ENCODE assay signal across 9 cellular contexts in the genomic region with DNA sequence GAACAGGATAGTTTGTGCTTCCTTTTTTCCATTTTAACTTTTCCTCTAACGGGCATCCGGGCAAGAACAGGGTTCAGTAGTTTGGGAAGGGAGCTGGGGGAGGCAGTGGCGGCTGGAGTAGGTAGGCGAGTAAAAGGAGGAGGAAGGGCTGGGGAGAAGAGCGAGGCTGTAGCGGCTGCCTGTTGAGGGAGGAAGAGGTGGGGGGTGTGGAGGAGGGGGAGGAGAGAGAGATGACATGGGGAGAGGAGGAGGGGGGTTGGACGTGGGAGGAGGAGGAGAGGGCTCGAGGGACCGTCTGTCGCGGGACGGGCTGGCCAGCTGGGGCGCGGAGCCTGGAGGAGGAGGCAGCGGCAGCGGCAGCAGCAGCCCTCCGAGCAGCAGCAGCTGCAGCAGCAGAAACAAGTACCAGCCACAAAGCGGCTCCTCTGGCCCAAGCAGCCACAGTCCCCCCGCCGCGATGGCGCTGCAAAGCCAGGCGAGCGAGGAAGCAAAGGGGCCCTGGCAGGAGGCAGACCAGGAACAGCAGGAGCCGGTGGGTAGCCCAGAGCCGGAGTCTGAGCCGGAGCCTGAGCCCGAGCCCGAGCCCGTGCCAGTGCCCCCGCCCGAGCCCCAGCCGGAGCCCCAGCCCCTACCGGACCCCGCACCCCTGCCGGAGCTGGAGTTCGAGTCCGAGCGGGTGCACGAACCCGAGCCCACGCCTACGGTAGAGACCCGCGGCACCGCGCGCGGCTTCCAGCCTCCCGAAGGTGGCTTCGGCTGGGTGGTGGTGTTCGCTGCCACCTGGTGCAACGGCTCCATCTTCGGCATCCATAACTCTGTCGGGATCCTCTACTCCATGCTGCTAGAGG. TPM values are rescaled to one million over a fixed set of nuclear protein-coding genes. Genes with fewer than 3 reads are reported as not detected.
A peak's percentile ranks its signal among the peaks of the same experiment; 100 is the strongest.
DNase-seq lines count a peak whose midpoint lies in the region; ATAC-seq, FAIRE-seq and TF ChIP-seq lines count a peak whose summit lies in the region.
"Had no signal": no experiment of that assay in that cellular context is flagged by ENCODE, and none has a peak within 500 bp of the region (broad histone marks: within the 10 kb centered on the region; RNA-seq: fewer than 3 reads in every experiment).

A gene (plus strand): TSS at position 313 of the 848 bp plus-strand sequence. CDS start 145 bp downstream, at position 458.

- H3K4me2 ChIP-seq in A549 = peak within 1 kb of the TSS; percentile 96

- H3K36me3 Mint-ChIP-seq in naive B cell = peaks cover 0 to 7% of the 10 kb centered on the region in 2 donors

- DNase-seq in A549 (ENCODE audit: low read depth in 1 of 2, low spot score in 1 of 2) (peak; percentile 72 to 80), NCI-H748 (lab: John Stamatoyannopoulos, UW; ENCODE audit: unreplicated experiment) (peak; percentile 72), fibroblast of the aortic adventitia (ENCODE audit: low read depth) (peak; percentile 73), naive B cell (peak; percentile 12), thoracic aorta (ENCODE audit: low spot score) (peak; percentile 29)
- peak; percentile 7 for DNase-seq in activated gamma-delta T cell treated with anti-CD3 and anti-CD28 coated beads, Interleukin-2, amount 50 U/mL, for 16 hours (ENCODE audit: low read depth)

- TF ChIP-seq RAD21 in A549 (conservative IDR thresholded peaks at IDR 0.05 in 1 of 2, IDR thresholded peaks at IDR 0.05 in 1 of 2) = no peak

- peaks cover 14 to 52% (median 39%) of the 10 kb centered on the region in 3 donors for H3K27me3 Mint-ChIP-seq in naive B cell

- no peaks in the 10 kb centered on the region for H3K36me3 ChIP-seq in thoracic aorta

- TF ChIP-seq CTCF in A549 (IDR thresholded peaks at IDR 0.05) (no peak), fibroblast of the aortic adventitia (IDR thresholded peaks at IDR 0.05; ENCODE audit: insufficient read depth, low read length) (no peak), thoracic aorta (IDR thresholded peaks at IDR 0.05) (no peak)

- peaks cover 0 to 6% (median 0%) of the 10 kb centered on the region in 7 donors for H3K9me3 Mint-ChIP-seq in naive B cell

- ATAC-seq in A549 (peak; percentile 78 to 80), GM18909 (IDR thresholded peaks at IDR 0.05; ENCODE audit: poor library complexity, unreplicated experiment) (peak; percentile 59), naive B cell (ENCODE audit: low read depth in 2 of 2) (peak; percentile 52), thoracic aorta (ENCODE audit: insufficient number of reproducible peaks, low FRiP score, low read depth) (peak; percentile 80), HG03280 (IDR thresholded peaks at IDR 0.05; ENCODE audit: unreplicated experiment) (no peak)

- TF ChIP-seq EP300 in A549 (IDR thresholded peaks at IDR 0.05) = no peak

- FAIRE-seq in A549 (lab: Jason Lieb, UNC) = no peak
- FAIRE-seq: GM18507 had no signal

- peak; percentile 60 for TF ChIP-seq POLR2A in A549 (IDR thresholded peaks at IDR 0.05; ENCODE audit: low read length)

- H3K9me3 ChIP-seq in A549 (no peaks in the 10 kb centered on the region), thoracic aorta (no peaks in the 10 kb centered on the region)

- H3K27ac ChIP-seq in A549 (peak within 1 kb of the TSS; percentile 93 to 94), thoracic aorta (peak within 1 kb of the TSS; percentile 89 to 91)

- 3% methylated on average over 19 of the region's 55 CpGs for WGBS in A549 (ENCODE audit: missing lambda C conversion rate)

- H3K4me1 Mint-ChIP-seq in naive B cell = peaks cover 13 to 19% (median 16%) of the 10 kb centered on the region in 3 donors

- POLR2A ChIA-PET in A549 (lab: Yijun Ruan, JAX) = interaction anchor here (0.6 to 2.1 kb wide), 4 partner anchors 13 to 193 kb away, joined by 3 to 10 read pairs (median 5); a partner anchor contains a TSS

- CTCF ChIA-PET in A549 (lab: Yijun Ruan, JAX) = interaction anchor here (0.7 to 2.3 kb wide), 4 partner anchors 23 to 1698 kb away, joined by 3 to 9 read pairs (median 6); no protein-coding TSS in a partner anchor

- H3K4me1 ChIP-seq in A549 (peaks cover 13% of the 10 kb centered on the region; the same call in 2 of the 3 replicates), thoracic aorta (ENCODE audit: control insufficient read depth in 1 of 2, low read depth in 2 of 2) (no peaks in the 10 kb centered on the region)

- H3K27ac Mint-ChIP-seq in naive B cell = peak within 1 kb of the TSS in 2 of 6 donors; percentile 29 to 74

- H3K4me3 ChIP-seq in A549 (peak within 1 kb of the TSS; percentile 70), fibroblast of the aortic adventitia (ENCODE audit: low read depth, low read length) (peak within 1 kb of the TSS; percentile 72), thoracic aorta (peak within 1 kb of the TSS; percentile 80)

- no peaks in the 10 kb centered on the region for H3K27me3 ChIP-seq in thoracic aorta (replicated peaks; ENCODE audit: insufficient read depth)

- H3K4me3 Mint-ChIP-seq in naive B cell = peak within 1 kb of the TSS; percentile 81 to 93 (median 87)

TF ChIP-seq in A549, 52 proteins besides CTCF, POLR2A, EP300 and RAD21:
- no peak for TF ChIP-seq KDM1A (IDR thresholded peaks at IDR 0.05; ENCODE audit: low read depth)
- TF ChIP-seq CBX2 (IDR thresholded peaks at IDR 0.05; ENCODE audit: borderline replicate concordance, low read depth) = no peak
- no peak for TF ChIP-seq NPAS2 (CRISPR knock-in tag; IDR thresholded peaks at IDR 0.05; ENCODE audit: borderline replicate concordance)
- TF ChIP-seq, protein P1, sequence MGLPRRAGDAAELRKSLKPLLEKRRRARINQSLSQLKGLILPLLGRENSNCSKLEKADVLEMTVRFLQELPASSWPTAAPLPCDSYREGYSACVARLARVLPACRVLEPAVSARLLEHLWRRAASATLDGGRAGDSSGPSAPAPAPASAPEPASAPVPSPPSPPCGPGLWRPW (IDR thresholded peaks at IDR 0.05) = no peak
- TF ChIP-seq, protein P2, sequence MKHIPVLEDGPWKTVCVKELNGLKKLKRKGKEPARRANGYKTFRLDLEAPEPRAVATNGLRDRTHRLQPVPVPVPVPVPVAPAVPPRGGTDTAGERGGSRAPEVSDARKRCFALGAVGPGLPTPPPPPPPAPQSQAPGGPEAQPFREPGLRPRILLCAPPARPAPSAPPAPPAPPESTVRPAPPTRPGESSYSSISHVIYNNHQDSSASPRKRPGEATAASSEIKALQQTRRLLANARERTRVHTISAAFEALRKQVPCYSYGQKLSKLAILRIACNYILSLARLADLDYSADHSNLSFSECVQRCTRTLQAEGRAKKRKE (CRISPR knock-in tag; IDR thresholded peaks at IDR 0.05; ENCODE audit: low read depth) = no peak
- no peak for TF ChIP-seq CHD4 (IDR thresholded peaks at IDR 0.05; ENCODE audit: borderline replicate concordance)
- no peak for TF ChIP-seq ZC3H11A (IDR thresholded peaks at IDR 0.05)

RNA-seq across cellular contexts. Expression of the gene that starts here (rescaled TPM):
- polyA plus RNA-seq in A549 (2011; rRNA removed) = 9.7 and 11.7 TPM in 2 replicates
- polyA plus RNA-seq in A549 (2012; cell fraction: cytosol; rRNA removed) = 5.5 and 9.1 TPM in 2 replicates
- 10.4 and 11.8 TPM in 2 replicates for polyA plus RNA-seq in A549 (2012; cell fraction: nucleus; rRNA removed)
- polyA plus RNA-seq in A549 (2017; fragmentation: RNase III; extraction: RNeasy Plus Mini Kit Qiagen cat#74134 plus additional on column Dnase treatment) = 17.9 to 22.3 TPM (median 19.2 TPM) in 3 replicates
- polyA minus RNA-seq in A549 (2011; rRNA and poly(A)+ RNA removed) = 9.9 and 10.6 TPM in 2 replicates
- total RNA-seq in fibroblast of the aortic adventitia (ENCODE audit: low replicate concordance) = 5.9 and 28.5 TPM in 2 replicates
- under 1 TPM in 1 of 6 donors, not detected in 5; 0.15 TPM for polyA plus RNA-seq in naive B cell (ENCODE audit: low read depth in 6 of 6)
- 10 to 100 TPM in 1 of 2 donors, 1 to 10 TPM in 1; 7.9 to 11.6 TPM for total RNA-seq in thoracic aorta

Comparison
In these comparisons a context has a peak if more than half of its experiments do, and no peak if none do; other contexts are left out.
1. RNA of the gene that starts here (polyA plus RNA-seq): 5.5 to 22.3 TPM in A549; 0.15 TPM in naive B cell; every median in the first group is over 4 times any median in the second.
2. Peak in DNase-seq and ATAC-seq in naive B cell; RNA of the gene not detected or under 1 TPM.
3. DNase-seq: peak in every context shown above with its lines; median percentile 76 in A549; 73 in fibroblast of the aortic adventitia; 72 in NCI-H748; 29 in thoracic aorta; 12 in naive B cell; 7 in activated gamma-delta T cell treated with anti-CD3 and anti-CD28 coated beads, Interleukin-2, amount 50 U/mL, for 16 hours.
4. Peak in every context shown above with its lines, with median percentiles within 50 percentile points of each other: H3K4me3 ChIP-seq.